ENCODE assay signal across 8 cellular contexts in the genomic region with DNA sequence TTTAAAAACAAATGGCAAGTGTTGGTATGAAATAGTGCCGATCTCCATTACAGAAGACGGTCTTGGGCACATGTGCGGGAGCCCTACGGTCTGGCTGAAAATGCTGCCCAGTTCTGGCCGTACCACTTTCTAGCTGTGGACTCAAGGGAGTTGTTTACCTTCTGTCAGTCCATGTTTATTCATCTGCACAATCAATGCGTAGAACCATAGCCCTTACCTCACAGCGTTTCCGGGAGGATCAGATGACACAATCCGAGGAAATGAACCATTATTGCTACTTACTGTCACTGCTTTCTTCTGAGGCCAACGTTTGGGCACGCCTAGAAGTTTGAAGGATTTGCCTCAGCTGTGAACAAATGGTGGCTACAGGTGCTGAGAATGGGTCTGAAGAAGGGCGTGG. TPM values are rescaled to one million over a fixed set of nuclear protein-coding genes. Genes with fewer than 3 reads are reported as not detected.
DNase-seq lines count a peak whose midpoint lies in the region; ATAC-seq and TF ChIP-seq lines count a peak whose summit lies in the region.

No MANE protein-coding gene starts in this region.

- WGBS in esophagus squamous epithelium, 2 donors = 6 to 14% methylated on average over 10 to 12 of the region's 12 CpGs
- WGBS in testis, 2 donors = 41 to 52% methylated on average over 12 of the region's 12 CpGs

- no peaks in the 10 kb centered on the region for H3K36me3 ChIP-seq in CD8-positive, alpha-beta T cell (ENCODE audit: insufficient read depth, low read length)
- H3K36me3 ChIP-seq in esophagus squamous epithelium (no peaks in the 10 kb centered on the region), skeletal muscle satellite cell (ENCODE audit: insufficient read depth, low read length) (no peaks in the 10 kb centered on the region), testis (ENCODE audit: low read depth, missing control alignments) (no peaks in the 10 kb centered on the region)

- DNase-seq in CD8-positive, alpha-beta T cell = peak in 4 of 7 experiments; percentile 26 to 71 (median 48)
- DNase-seq in M059J (ENCODE audit: low read depth) (peak; percentile 85), SK-MEL-5 (ENCODE audit: low read depth, low spot score) (peak; percentile 46), esophagus squamous epithelium (lab: John Stamatoyannopoulos, UW) (no peak), GF-D8 (lab: John Stamatoyannopoulos, UW) (no peak), testis (no peak)

- POLR2A ChIA-PET in CD8-positive, alpha-beta T cell (lab: Charles Lee) = interaction anchor here (0.5 to 2.1 kb wide), 2 partner anchors 17 to 31 kb away, joined by 3 to 9 read pairs; a partner anchor contains a TSS

- TF ChIP-seq CTCF in CD8-positive, alpha-beta T cell (IDR thresholded peaks at IDR 0.05) = no peak
- TF ChIP-seq CTCF in esophagus squamous epithelium (IDR thresholded peaks at IDR 0.05) = no peak
- TF ChIP-seq CTCF in testis (IDR thresholded peaks at IDR 0.05) = no peak

- peak overlapping the region; percentile 59 for H3K4me3 Mint-ChIP-seq in CD8-positive, alpha-beta T cell

- no peaks in the 10 kb centered on the region for H3K27me3 Mint-ChIP-seq in CD8-positive, alpha-beta T cell (ENCODE audit: low read depth)

- H3K9me3 Mint-ChIP-seq in CD8-positive, alpha-beta T cell = no peaks in the 10 kb centered on the region

- peak overlapping the region; percentile 21 for H3K9ac ChIP-seq in skeletal muscle satellite cell (ENCODE audit: low read depth, low read length)

- intact Hi-C loops in CD8-positive, alpha-beta T cell (cut with DNase I, micrococcal nuclease) = no loop called here
- intact Hi-C loops in esophagus squamous epithelium (cut with DNase I) = no loop called here
- intact Hi-C loops in testis (cut with DNase I; ENCODE audit: low total_unique reads) = no loop called here

- ATAC-seq in CD8-positive, alpha-beta T cell = peak; percentile 36
- no peak for ATAC-seq in HG03520 (IDR thresholded peaks at IDR 0.05; ENCODE audit: unreplicated experiment)

- H3K36me3 Mint-ChIP-seq in CD8-positive, alpha-beta T cell = no peaks in the 10 kb centered on the region

- H3K9me3 ChIP-seq in CD8-positive, alpha-beta T cell (ENCODE audit: low read length) = no peaks in the 10 kb centered on the region
- H3K9me3 ChIP-seq in esophagus squamous epithelium (no peaks in the 10 kb centered on the region), skeletal muscle satellite cell (replicated peaks; ENCODE audit: low read length) (no peaks in the 10 kb centered on the region), testis (no peaks in the 10 kb centered on the region)

- in situ Hi-C loops in SK-MEL-5 (cut with HindIII; ENCODE audit: low pct_unique_long_range_greater_than_20kb, low sequenced_read_pairs) = no loop called here

- no peak overlapping the region for H3K27ac ChIP-seq in CD8-positive, alpha-beta T cell (ENCODE audit: low read depth, low read length)
- H3K27ac ChIP-seq in esophagus squamous epithelium (peak overlapping the region; percentile 41 to 77 (median 50)), testis (no peak overlapping the region)

- CTCF ChIA-PET in CD8-positive, alpha-beta T cell (lab: Charles Lee) = interaction anchor here (1.4 kb wide), 1 partner anchor 107 kb away, joined by 4 read pairs; no protein-coding TSS in a partner anchor

- H3K27ac Mint-ChIP-seq in CD8-positive, alpha-beta T cell = peak overlapping the region; percentile 86

- H3K4me1 Mint-ChIP-seq in CD8-positive, alpha-beta T cell (ENCODE audit: low read depth) = peaks cover 26% of the 10 kb centered on the region

- no peaks in the 10 kb centered on the region for H3K27me3 ChIP-seq in CD8-positive, alpha-beta T cell (ENCODE audit: insufficient read depth, low read length)
- H3K27me3 ChIP-seq in esophagus squamous epithelium (peaks cover 0 to 5% (median 0%) of the 10 kb centered on the region in 4 donors), skeletal muscle satellite cell (ENCODE audit: control insufficient read depth, insufficient read depth, low read length) (no peaks in the 10 kb centered on the region), testis (no peaks in the 10 kb centered on the region)

- H3K4me1 ChIP-seq in CD8-positive, alpha-beta T cell (ENCODE audit: insufficient read depth, low read length) = peaks cover 26% of the 10 kb centered on the region
- peaks cover 6 to 52% (median 18%) of the 10 kb centered on the region in 3 donors for H3K4me1 ChIP-seq in esophagus squamous epithelium
- H3K4me1 ChIP-seq in skeletal muscle satellite cell (ENCODE audit: control insufficient read depth, insufficient read depth, low read length) = peaks cover 22% of the 10 kb centered on the region
- no peaks in the 10 kb centered on the region for H3K4me1 ChIP-seq in testis

- no peak for TF ChIP-seq POLR2A in esophagus squamous epithelium (IDR thresholded peaks at IDR 0.05)
- TF ChIP-seq POLR2A in testis (IDR thresholded peaks at IDR 0.05) = no peak

- H3K4me3 ChIP-seq in CD8-positive, alpha-beta T cell (ENCODE audit: low read depth, low read length) = no peak overlapping the region
- H3K4me3 ChIP-seq in esophagus squamous epithelium (peak overlapping the region in 1 of 4 donors; percentile 34), skeletal muscle satellite cell (ENCODE audit: low read length) (peak overlapping the region; percentile 28), testis (no peak overlapping the region)

- peak overlapping the region; percentile 71 for H3K4me2 ChIP-seq in skeletal muscle satellite cell (ENCODE audit: low read length)

RNA-seq across cellular contexts. Expression of a gene that starts 31.2 kb away (rescaled TPM):
- 100 to 1,000 TPM; 441 to 446 TPM for total RNA-seq in CD8-positive, alpha-beta T cell
- total RNA-seq in M059J (2014; rRNA removed; shearing (Covaris generic)) = 38.8 and 54.0 TPM in 2 replicates
- total RNA-seq in SK-MEL-5 (2014; rRNA removed; shearing (Covaris generic)) = 4.0 TPM in 2 replicates
- 4.4 and 4.8 TPM in 2 replicates for polyA plus RNA-seq in SK-MEL-5 (2015; cell fraction: cytosol; rRNA removed)
- polyA plus RNA-seq in SK-MEL-5 (2015; cell fraction: nucleus; rRNA removed) = 1.9 and 3.6 TPM in 2 replicates
- total RNA-seq in esophagus squamous epithelium (10 to 100 TPM; 21.6 to 40.1 (median 28.7) TPM), testis (10 to 100 TPM; 30.5 to 59.7 TPM)
- 47.4 and 61.6 TPM in 2 replicates for total RNA-seq in skeletal muscle satellite cell (2012; rRNA removed)
- polyA plus RNA-seq in testis (ENCODE audit: insufficient read depth, low read depth, low replicate concordance) = 16.9 TPM

RNA-seq across cellular contexts. Expression of a gene that starts 50.4 kb away (rescaled TPM):
- 10 to 100 TPM; 13.5 to 15.9 TPM for total RNA-seq in CD8-positive, alpha-beta T cell
- total RNA-seq in M059J (2014; rRNA removed; shearing (Covaris generic)) = 57.9 and 114 TPM in 2 replicates
- 52.1 and 52.6 TPM in 2 replicates for total RNA-seq in SK-MEL-5 (2014; rRNA removed; shearing (Covaris generic))
- polyA plus RNA-seq in SK-MEL-5 (2015; cell fraction: cytosol; rRNA removed) = 74.5 and 94.3 TPM in 2 replicates
- 45.5 and 48.0 TPM in 2 replicates for polyA plus RNA-seq in SK-MEL-5 (2015; cell fraction: nucleus; rRNA removed)
- total RNA-seq in esophagus squamous epithelium (10 to 100 TPM; 38.7 to 93.3 (median 61.4) TPM), testis (10 to 100 TPM; 69.4 to 69.7 TPM)
- total RNA-seq in skeletal muscle satellite cell (2012; rRNA removed) = 81.4 and 91.5 TPM in 2 replicates
- 77.4 TPM for polyA plus RNA-seq in testis (ENCODE audit: insufficient read depth, low read depth, low replicate concordance)

Comparison
In these comparisons a context has a peak if more than half of its experiments do, and no peak if none do; other contexts are left out.
1. DNase-seq: peak in CD8-positive, alpha-beta T cell (4 of 7), M059J (single experiment) and SK-MEL-5 (single experiment); none in esophagus squamous epithelium (single experiment), GF-D8 (single experiment) and testis (single experiment).
2. H3K27ac ChIP-seq: peak in esophagus squamous epithelium (4 of 4); none in CD8-positive, alpha-beta T cell (single experiment) and testis (0 of 2).